13 cellular contexts compared by ENCODE assay signal in the genomic region with DNA sequence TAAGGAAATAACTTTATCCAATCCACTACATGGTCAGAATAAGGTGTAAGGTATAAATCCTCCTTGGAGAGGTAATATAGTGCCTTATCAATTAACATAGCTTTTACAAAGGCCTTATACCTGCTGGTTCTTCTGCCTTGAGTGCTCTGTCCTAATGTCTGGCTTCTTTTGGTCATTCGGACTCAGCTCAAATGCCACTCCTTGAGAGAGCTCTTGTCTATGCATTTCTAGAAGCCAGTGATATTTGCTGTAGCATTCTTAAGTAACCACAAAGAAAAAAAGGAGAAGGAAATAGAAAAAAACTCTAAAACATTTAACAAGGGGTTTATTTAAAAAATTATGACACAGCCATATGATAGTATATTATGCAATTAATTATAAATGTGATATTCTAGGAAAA.
"Had no signal": no experiment of that assay in that cellular context is flagged by ENCODE, and none has a peak within 500 bp of the region (broad histone marks: within the 10 kb centered on the region; RNA-seq: fewer than 3 reads in every experiment).

No MANE protein-coding gene starts in this region.

- ATAC-seq: mucosa of descending colon; natural killer cell treated with Interleukin-12 subunit alpha and Interleukin-12 subunit beta and Interleukin-15 and Interleukin-18, amount 100 ng/mL, for 72 hours had no signal

- H3K27me3 Mint-ChIP-seq: activated CD4-positive, alpha-beta memory T cell treated with anti-CD3 and anti-CD28 coated beads for 36 hours; activated naive CD8-positive, alpha-beta T cell treated with anti-CD3 and anti-CD28 coated beads, Interleukin-2, amount 10 ng/mL, durations not matched to agents 7 days and 5 days; natural killer cell treated with Interleukin-12 subunit alpha and Interleukin-12 subunit beta and Interleukin-15 and Interleukin-18, amount 100 ng/mL, for 72 hours had no signal

- H3K27ac ChIP-seq: ovary, stomach, thoracic aorta had no signal

- DNase-seq: activated CD4-positive, alpha-beta memory T cell treated with anti-CD3 and anti-CD28 coated beads for 36 hours; activated CD4-positive, alpha-beta T cell treated with anti-CD3 and anti-CD28 coated beads for 1 hour; activated naive CD8-positive, alpha-beta T cell treated with anti-CD3 and anti-CD28 coated beads, Interleukin-2, amount 10 ng/mL, durations not matched to agents 7 days and 5 days; central memory CD4-positive, alpha-beta T cell; effector memory CD4-positive, alpha-beta T cell; hippocampal formation; mucosa of descending colon; ovary; stimulated activated CD4-positive, alpha-beta T cell treated with anti-CD3 and anti-CD28 coated beads, Interleukin-4, amount 100 ng/mL, for 4 hours; stomach; T-helper 9 cell had no signal

- H3K4me1 Mint-ChIP-seq: activated naive CD8-positive, alpha-beta T cell treated with anti-CD3 and anti-CD28 coated beads, Interleukin-2, amount 10 ng/mL, durations not matched to agents 7 days and 5 days had no signal

- H3K27ac Mint-ChIP-seq: activated CD4-positive, alpha-beta memory T cell treated with anti-CD3 and anti-CD28 coated beads for 36 hours; activated naive CD8-positive, alpha-beta T cell treated with anti-CD3 and anti-CD28 coated beads, Interleukin-2, amount 10 ng/mL, durations not matched to agents 7 days and 5 days; natural killer cell treated with Interleukin-12 subunit alpha and Interleukin-12 subunit beta and Interleukin-15 and Interleukin-18, amount 100 ng/mL, for 72 hours had no signal

- H3K27me3 ChIP-seq: ovary, stomach had no signal

- H3K36me3 Mint-ChIP-seq: activated CD4-positive, alpha-beta memory T cell treated with anti-CD3 and anti-CD28 coated beads for 36 hours; activated naive CD8-positive, alpha-beta T cell treated with anti-CD3 and anti-CD28 coated beads, Interleukin-2, amount 10 ng/mL, durations not matched to agents 7 days and 5 days had no signal

- H3K4me3 ChIP-seq: mucosa of descending colon, ovary, stomach, thoracic aorta had no signal

- H3K36me3 ChIP-seq: ovary, stomach, thoracic aorta had no signal

- H3K4me1 ChIP-seq: stomach had no signal

- H3K4me3 Mint-ChIP-seq: activated CD4-positive, alpha-beta memory T cell treated with anti-CD3 and anti-CD28 coated beads for 36 hours; activated naive CD8-positive, alpha-beta T cell treated with anti-CD3 and anti-CD28 coated beads, Interleukin-2, amount 10 ng/mL, durations not matched to agents 7 days and 5 days; natural killer cell treated with Interleukin-12 subunit alpha and Interleukin-12 subunit beta and Interleukin-15 and Interleukin-18, amount 100 ng/mL, for 72 hours had no signal

- H3K9me3 ChIP-seq: mucosa of descending colon, ovary, stomach, thoracic aorta had no signal
